In genomic region chr9:19375536-19375935, GRCh38 we compare ENCODE assay signal across 1 cellular context.
TF ChIP-seq lines count a peak whose summit lies in the region.

No MANE protein-coding gene starts in this region.

TF ChIP-seq in GM23338, 12 proteins besides CTCF, POLR2A, EP300 and RAD21 (continued from another document):
- TF ChIP-seq, protein P1, sequence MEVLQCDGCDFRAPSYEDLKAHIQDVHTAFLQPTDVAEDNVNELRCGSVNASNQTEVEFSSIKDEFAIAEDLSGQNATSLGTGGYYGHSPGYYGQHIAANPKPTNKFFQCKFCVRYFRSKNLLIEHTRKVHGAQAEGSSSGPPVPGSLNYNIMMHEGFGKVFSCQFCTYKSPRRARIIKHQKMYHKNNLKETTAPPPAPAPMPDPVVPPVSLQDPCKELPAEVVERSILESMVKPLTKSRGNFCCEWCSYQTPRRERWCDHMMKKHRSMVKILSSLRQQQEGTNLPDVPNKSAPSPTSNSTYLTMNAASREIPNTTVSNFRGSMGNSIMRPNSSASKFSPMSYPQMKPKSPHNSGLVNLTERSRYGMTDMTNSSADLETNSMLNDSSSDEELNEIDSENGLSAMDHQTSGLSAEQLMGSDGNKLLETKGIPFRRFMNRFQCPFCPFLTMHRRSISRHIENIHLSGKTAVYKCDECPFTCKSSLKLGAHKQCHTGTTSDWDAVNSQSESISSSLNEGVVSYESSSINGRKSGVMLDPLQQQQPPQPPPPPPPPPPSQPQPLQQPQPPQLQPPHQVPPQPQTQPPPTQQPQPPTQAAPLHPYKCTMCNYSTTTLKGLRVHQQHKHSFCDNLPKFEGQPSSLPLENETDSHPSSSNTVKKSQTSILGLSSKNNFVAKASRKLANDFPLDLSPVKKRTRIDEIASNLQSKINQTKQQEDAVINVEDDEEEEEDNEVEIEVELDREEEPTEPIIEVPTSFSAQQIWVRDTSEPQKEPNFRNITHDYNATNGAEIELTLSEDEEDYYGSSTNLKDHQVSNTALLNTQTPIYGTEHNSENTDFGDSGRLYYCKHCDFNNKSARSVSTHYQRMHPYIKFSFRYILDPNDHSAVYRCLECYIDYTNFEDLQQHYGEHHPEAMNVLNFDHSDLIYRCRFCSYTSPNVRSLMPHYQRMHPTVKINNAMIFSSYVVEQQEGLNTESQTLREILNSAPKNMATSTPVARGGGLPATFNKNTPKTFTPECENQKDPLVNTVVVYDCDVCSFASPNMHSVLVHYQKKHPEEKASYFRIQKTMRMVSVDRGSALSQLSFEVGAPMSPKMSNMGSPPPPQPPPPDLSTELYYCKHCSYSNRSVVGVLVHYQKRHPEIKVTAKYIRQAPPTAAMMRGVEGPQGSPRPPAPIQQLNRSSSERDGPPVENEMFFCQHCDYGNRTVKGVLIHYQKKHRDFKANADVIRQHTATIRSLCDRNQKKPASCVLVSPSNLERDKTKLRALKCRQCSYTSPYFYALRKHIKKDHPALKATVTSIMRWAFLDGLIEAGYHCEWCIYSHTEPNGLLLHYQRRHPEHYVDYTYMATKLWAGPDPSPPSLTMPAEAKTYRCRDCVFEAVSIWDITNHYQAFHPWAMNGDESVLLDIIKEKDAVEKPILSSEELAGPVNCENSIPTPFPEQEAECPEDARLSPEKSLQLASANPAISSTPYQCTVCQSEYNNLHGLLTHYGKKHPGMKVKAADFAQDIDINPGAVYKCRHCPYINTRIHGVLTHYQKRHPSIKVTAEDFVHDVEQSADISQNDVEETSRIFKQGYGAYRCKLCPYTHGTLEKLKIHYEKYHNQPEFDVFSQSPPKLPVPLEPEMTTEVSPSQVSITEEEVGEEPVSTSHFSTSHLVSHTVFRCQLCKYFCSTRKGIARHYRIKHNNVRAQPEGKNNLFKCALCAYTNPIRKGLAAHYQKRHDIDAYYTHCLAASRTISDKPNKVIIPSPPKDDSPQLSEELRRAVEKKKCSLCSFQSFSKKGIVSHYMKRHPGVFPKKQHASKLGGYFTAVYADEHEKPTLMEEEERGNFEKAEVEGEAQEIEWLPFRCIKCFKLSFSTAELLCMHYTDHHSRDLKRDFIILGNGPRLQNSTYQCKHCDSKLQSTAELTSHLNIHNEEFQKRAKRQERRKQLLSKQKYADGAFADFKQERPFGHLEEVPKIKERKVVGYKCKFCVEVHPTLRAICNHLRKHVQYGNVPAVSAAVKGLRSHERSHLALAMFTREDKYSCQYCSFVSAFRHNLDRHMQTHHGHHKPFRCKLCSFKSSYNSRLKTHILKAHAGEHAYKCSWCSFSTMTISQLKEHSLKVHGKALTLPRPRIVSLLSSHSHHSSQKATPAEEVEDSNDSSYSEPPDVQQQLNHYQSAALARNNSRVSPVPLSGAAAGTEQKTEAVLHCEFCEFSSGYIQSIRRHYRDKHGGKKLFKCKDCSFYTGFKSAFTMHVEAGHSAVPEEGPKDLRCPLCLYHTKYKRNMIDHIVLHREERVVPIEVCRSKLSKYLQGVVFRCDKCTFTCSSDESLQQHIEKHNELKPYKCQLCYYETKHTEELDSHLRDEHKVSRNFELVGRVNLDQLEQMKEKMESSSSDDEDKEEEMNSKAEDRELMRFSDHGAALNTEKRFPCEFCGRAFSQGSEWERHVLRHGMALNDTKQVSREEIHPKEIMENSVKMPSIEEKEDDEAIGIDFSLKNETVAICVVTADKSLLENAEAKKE (CRISPR knock-in tag; IDR thresholded peaks at IDR 0.05): no peak
- no peak for TF ChIP-seq EZH2 (IDR thresholded peaks at IDR 0.05; ENCODE audit: low read depth, unreplicated experiment)
- TF ChIP-seq CREB1 (CRISPR knock-in tag; IDR thresholded peaks at IDR 0.05; ENCODE audit: low read depth): no peak
- TF ChIP-seq STAT1 (IDR thresholded peaks at IDR 0.05; ENCODE audit: unreplicated experiment): no peak
- TF ChIP-seq JUNB (IDR thresholded peaks at IDR 0.05; ENCODE audit: unreplicated experiment): no peak
- no peak for TF ChIP-seq REST (IDR thresholded peaks at IDR 0.05; ENCODE audit: unreplicated experiment)
- TF ChIP-seq ZNF114 (CRISPR knock-in tag; IDR thresholded peaks at IDR 0.05): no peak
